ENCODE assay signal across 15 cellular contexts in genomic region chr7:18770154-18770807, GRCh38.
DNase-seq lines count a peak whose midpoint lies in the region; ATAC-seq and TF ChIP-seq lines count a peak whose summit lies in the region.
"Had no signal": no experiment of that assay in that cellular context is flagged by ENCODE, and none has a peak within 500 bp of the region (broad histone marks: within the 10 kb centered on the region; RNA-seq: fewer than 3 reads in every experiment).

No MANE protein-coding gene starts in this region.

- no peaks in the 10 kb centered on the region for H3K9me2 ChIP-seq in Loucy (replicated peaks; ENCODE audit: low read depth, low read length)

- no peaks in the 10 kb centered on the region for H3K27me3 Mint-ChIP-seq in T-cell

- no peak overlapping the region for H3K4me3 Mint-ChIP-seq in T-cell
- H3K4me3 Mint-ChIP-seq: WTC11 had no signal

- H3K27ac ChIP-seq in mesenchymal stem cell (ENCODE audit: low read length, poor library complexity, severe bottlenecking) = peak overlapping the region; percentile 71
- H3K27ac ChIP-seq: adrenal gland, upper lobe of right lung had no signal

- no peak overlapping the region for H3K14ac ChIP-seq in mesenchymal stem cell (ENCODE audit: low read length in 2 of 2)

- 81% methylated on average over 6 of the region's 7 CpGs for WGBS in mesenchymal stem cell

- H3K4me3 ChIP-seq in Loucy (ENCODE audit: low read length, poor library complexity, severe bottlenecking) = no peak overlapping the region
- H3K4me3 ChIP-seq in choroid plexus epithelial cell (ENCODE audit: low read depth, low read length) = no peak overlapping the region
- H3K4me3 ChIP-seq in mesenchymal stem cell (ENCODE audit: insufficient read depth in 1 of 2, low read depth in 1 of 2, low read length in 2 of 2) = peak overlapping the region in 1 of 2 experiments; percentile 3
- H3K4me3 ChIP-seq: adrenal gland, skin epidermis, upper lobe of right lung had no signal

- DNase-seq in AG08396 (ENCODE audit: low spot score) (peak; percentile 20), choroid plexus epithelial cell (ENCODE audit: low read depth) (peak; percentile 84), mesenchymal stem cell (no peak), GF-D8 (lab: John Stamatoyannopoulos, UW) (no peak), T-cell (no peak), NCI-H82 (lab: John Stamatoyannopoulos, UW) (no peak)
- DNase-seq in activated effector memory CD4-positive, alpha-beta T cell treated with Interleukin-2 at 50 U/mL for 16 hours = no peak
- DNase-seq: adrenal gland, BE2C, GDM1, NCI-H446, upper lobe of right lung had no signal

- H4K8ac ChIP-seq in mesenchymal stem cell (ENCODE audit: low read length) = no peak overlapping the region

- no peak overlapping the region for H2BK120ac ChIP-seq in mesenchymal stem cell (ENCODE audit: low read depth, low read length)

- no peak overlapping the region for H3K27ac Mint-ChIP-seq in T-cell
- H3K27ac Mint-ChIP-seq: WTC11 had no signal

- peak overlapping the region; percentile 68 for H2AK5ac ChIP-seq in mesenchymal stem cell (ENCODE audit: low read length, severe bottlenecking)

- H3K4me2 ChIP-seq in Loucy (ENCODE audit: low read depth, low read length, poor library complexity, severe bottlenecking) (peak overlapping the region; percentile 3), mesenchymal stem cell (ENCODE audit: low read length, poor library complexity, severe bottlenecking) (peak overlapping the region; percentile 29)

- no peaks in the 10 kb centered on the region for H3K79me1 ChIP-seq in mesenchymal stem cell (replicated peaks; ENCODE audit: low read length, poor library complexity, severe bottlenecking)

- H3F3A ChIP-seq in Loucy (ENCODE audit: low read depth) = no peaks in the 10 kb centered on the region

- POLR2A ChIA-PET in T-cell (lab: Charles Lee) = no interaction called here

- no peak overlapping the region for H3K18ac ChIP-seq in mesenchymal stem cell (ENCODE audit: low read depth in 1 of 2, low read length in 2 of 2)

- H3K9me3 Mint-ChIP-seq in T-cell = peaks cover 0 to 7% (median 6%) of the 10 kb centered on the region in 3 donors
- H3K9me3 Mint-ChIP-seq: WTC11 had no signal

- H3K23ac ChIP-seq in mesenchymal stem cell (ENCODE audit: low read length in 2 of 2) = no peak overlapping the region

- H3K4ac ChIP-seq in mesenchymal stem cell (ENCODE audit: low read depth in 1 of 2, low read length in 2 of 2) = no peak overlapping the region

- no peak for TF ChIP-seq CTCF in Loucy (conservative IDR thresholded peaks at IDR 0.05; ENCODE audit: low read length)
- no peak for TF ChIP-seq CTCF in choroid plexus epithelial cell (conservative IDR thresholded peaks at IDR 0.05; ENCODE audit: low read depth, low read length)

- CTCF ChIA-PET in T-cell (lab: Charles Lee) = no interaction called here

- no peaks in the 10 kb centered on the region for H3K36me3 ChIP-seq in Loucy (ENCODE audit: insufficient read depth, low read length)
- no peaks in the 10 kb centered on the region for H3K36me3 ChIP-seq in mesenchymal stem cell (ENCODE audit: control insufficient read depth in 1 of 2, insufficient read depth in 2 of 2, low read depth in 1 of 2, low read length in 2 of 2)
- H3K36me3 ChIP-seq: adrenal gland, BE2C, upper lobe of right lung had no signal

- H3K9ac ChIP-seq in Loucy (ENCODE audit: low read depth, low read length, poor library complexity, severe bottlenecking) = no peak overlapping the region
- H3K9ac ChIP-seq in mesenchymal stem cell (ENCODE audit: low read length) = peak overlapping the region; percentile 68

- no peaks in the 10 kb centered on the region for H4K20me1 ChIP-seq in Loucy (ENCODE audit: insufficient read depth, low read length, poor library complexity, severe bottlenecking)

- no peaks in the 10 kb centered on the region for H3K4me1 Mint-ChIP-seq in T-cell

- no peaks in the 10 kb centered on the region for H3K27me3 ChIP-seq in Loucy (ENCODE audit: insufficient read depth, low read length, poor library complexity, severe bottlenecking)
- no peaks in the 10 kb centered on the region for H3K27me3 ChIP-seq in mesenchymal stem cell (ENCODE audit: control insufficient read depth in 1 of 2, insufficient read depth in 1 of 2, low read length in 2 of 2)
- H3K27me3 ChIP-seq: adrenal gland, BE2C, upper lobe of right lung had no signal

- no peak overlapping the region for H4K91ac ChIP-seq in mesenchymal stem cell (ENCODE audit: low read length)

- H2BK15ac ChIP-seq in mesenchymal stem cell (ENCODE audit: low read depth, poor library complexity, severe bottlenecking) = no peak overlapping the region

- H3K4me1 ChIP-seq in Loucy (ENCODE audit: insufficient read depth, low read length, poor library complexity, severe bottlenecking) = peaks cover 11% of the 10 kb centered on the region
- H3K4me1 ChIP-seq in mesenchymal stem cell (ENCODE audit: control insufficient read depth, insufficient read depth, low read depth, low read length) = peaks cover 2% of the 10 kb centered on the region
- H3K4me1 ChIP-seq: adrenal gland, upper lobe of right lung had no signal

- no peaks in the 10 kb centered on the region for H3K36me3 Mint-ChIP-seq in T-cell
- H3K36me3 Mint-ChIP-seq: WTC11 had no signal

- no peak overlapping the region for H2AFZ ChIP-seq in Loucy (ENCODE audit: low read length)
- H2AFZ ChIP-seq in mesenchymal stem cell (ENCODE audit: low read depth, low read length) = no peak overlapping the region

- H2BK12ac ChIP-seq in mesenchymal stem cell (ENCODE audit: low read length in 2 of 2) = no peak overlapping the region

- no peak for ATAC-seq in T-cell (replicated peaks in 1 of 4)
- ATAC-seq: upper lobe of right lung, WTC11 had no signal

- H3K9me3 ChIP-seq in Loucy (ENCODE audit: insufficient read depth, low read depth, low read length) (no peaks in the 10 kb centered on the region), mesenchymal stem cell (ENCODE audit: control insufficient read depth, low read length) (no peaks in the 10 kb centered on the region)
- H3K9me3 ChIP-seq: adrenal gland, BE2C, upper lobe of right lung had no signal

- no peaks in the 10 kb centered on the region for H3K79me2 ChIP-seq in Loucy (ENCODE audit: insufficient read depth, low read length)

- no peak overlapping the region for H2BK5ac ChIP-seq in mesenchymal stem cell (ENCODE audit: low read depth, low read length, poor library complexity, severe bottlenecking)

Comparison
In these comparisons a context has a peak if more than half of its experiments do, and no peak if none do; other contexts are left out.
1. DNase-seq: peak in AG08396 (single experiment) and choroid plexus epithelial cell (single experiment); none in mesenchymal stem cell (single experiment), GF-D8 (single experiment), T-cell (0 of 34), activated effector memory CD4-positive, alpha-beta T cell treated with Interleukin-2 at 50 U/mL for 16 hours (single experiment) and NCI-H82 (single experiment).